ENCODE assay signal across 24 cellular contexts in the genomic region with DNA sequence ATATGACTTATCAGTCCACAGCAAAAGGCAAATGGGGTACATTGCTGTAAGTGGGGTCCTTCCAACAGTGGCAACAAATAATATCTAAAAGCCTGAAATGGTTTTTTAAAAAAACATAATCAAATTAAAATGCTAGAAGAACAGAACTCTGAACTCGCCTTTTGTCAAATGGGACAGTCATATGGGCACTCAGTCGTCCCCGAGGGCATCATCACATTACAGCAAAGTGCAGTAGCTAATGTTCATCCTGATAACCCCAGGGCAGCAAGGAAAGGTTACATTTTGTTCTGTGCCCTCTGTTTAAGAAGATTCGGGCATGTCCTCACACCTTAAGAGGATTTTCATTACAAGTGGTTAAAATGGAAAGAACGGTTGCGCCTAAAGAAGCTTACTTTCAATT.
"Had no signal": no experiment of that assay in that cellular context is flagged by ENCODE, and none has a peak within 500 bp of the region (broad histone marks: within the 10 kb centered on the region; RNA-seq: fewer than 3 reads in every experiment).

No MANE protein-coding gene starts in this region.

- H3K27ac Mint-ChIP-seq: dendritic cell treated with granulocyte-macrophage colony-stimulating factor and Interleukin-4, amounts not matched to agents 40 ng/mL and 50 ng/mL, for 4 days; effector memory CD8-positive, alpha-beta T cell; endodermal cell had no signal

- H3K27me3 ChIP-seq: colonic mucosa, esophagus muscularis mucosa, esophagus squamous epithelium, foreskin keratinocyte, gastrocnemius medialis, gastroesophageal sphincter, heart left ventricle, heart right ventricle had no signal

- ATAC-seq: effector memory CD8-positive, alpha-beta T cell; esophagus mucosa; foreskin keratinocyte; gastrocnemius medialis; gastroesophageal sphincter; heart left ventricle; heart right ventricle had no signal

- H3K4me1 ChIP-seq: colonic mucosa, esophagus muscularis mucosa, esophagus squamous epithelium, foreskin keratinocyte, gastrocnemius medialis, gastroesophageal sphincter, heart left ventricle, heart right ventricle had no signal

- H3K4me3 Mint-ChIP-seq: dendritic cell treated with granulocyte-macrophage colony-stimulating factor and Interleukin-4, amounts not matched to agents 40 ng/mL and 50 ng/mL, for 4 days; effector memory CD8-positive, alpha-beta T cell; endodermal cell had no signal

- DNase-seq: colonic mucosa; cortex of kidney; dermis blood vessel endothelial cell; dorsolateral prefrontal cortex; effector CD4-positive, alpha-beta T cell; effector CD8-positive, alpha-beta T cell; effector memory CD4-positive, alpha-beta T cell; effector memory CD8-positive, alpha-beta T cell; endodermal cell; erythroblast; esophagus squamous epithelium; foreskin fibroblast; foreskin keratinocyte; foreskin melanocyte; gastrocnemius medialis; head of caudate nucleus; heart left ventricle; heart right ventricle had no signal

- H3K9me3 ChIP-seq: colonic mucosa, esophagus muscularis mucosa, esophagus squamous epithelium, gastrocnemius medialis, gastroesophageal sphincter, heart left ventricle had no signal

- H3K27ac ChIP-seq: colonic mucosa, coronary artery, dorsolateral prefrontal cortex, epithelial cell of prostate, esophagus muscularis mucosa, esophagus squamous epithelium, foreskin keratinocyte, gastrocnemius medialis, gastroesophageal sphincter, heart left ventricle, heart right ventricle had no signal

- H3K27me3 Mint-ChIP-seq: dendritic cell treated with granulocyte-macrophage colony-stimulating factor and Interleukin-4, amounts not matched to agents 40 ng/mL and 50 ng/mL, for 4 days; effector memory CD8-positive, alpha-beta T cell had no signal

- H3K36me3 ChIP-seq: colonic mucosa, esophagus muscularis mucosa, esophagus squamous epithelium, gastrocnemius medialis, gastroesophageal sphincter, heart left ventricle, heart right ventricle had no signal

- H3K4me3 ChIP-seq: colonic mucosa, coronary artery, dorsolateral prefrontal cortex, esophagus muscularis mucosa, esophagus squamous epithelium, gastrocnemius medialis, gastroesophageal sphincter, heart left ventricle, heart right ventricle had no signal
